Comparison of ENCODE assay signal across 19 cellular contexts in the genomic region with DNA sequence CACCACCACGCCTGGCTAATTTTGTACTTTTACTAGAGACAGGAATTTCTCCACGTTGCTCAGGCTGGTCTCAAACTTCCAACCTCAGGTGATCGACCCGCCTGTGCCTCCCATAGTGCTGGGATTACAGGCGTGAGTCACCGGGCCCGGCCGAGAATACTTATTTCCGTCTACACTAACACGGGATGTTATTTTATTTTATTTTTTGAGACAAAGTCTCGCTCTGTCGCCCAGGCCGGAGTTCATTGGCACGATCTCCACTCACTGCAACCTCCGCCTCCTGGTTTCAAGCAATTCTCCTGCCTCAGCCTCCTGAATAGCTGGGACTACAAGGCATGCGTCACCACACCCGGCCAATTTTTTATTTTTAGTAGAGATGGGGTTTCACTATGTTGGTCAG.
"Had no signal": no experiment of that assay in that cellular context is flagged by ENCODE, and none has a peak within 500 bp of the region (broad histone marks: within the 10 kb centered on the region; RNA-seq: fewer than 3 reads in every experiment).

No MANE protein-coding gene starts in this region.

- H3K4me1 Mint-ChIP-seq: immature natural killer cell, mesothelial cell of epicardium had no signal

- H3K4me2 ChIP-seq: hepatocyte had no signal

- H3K27me3 ChIP-seq: colonic mucosa, esophagus muscularis mucosa, gastroesophageal sphincter, heart left ventricle, left lung had no signal

- H3K79me2 ChIP-seq: hepatocyte had no signal

- H3K9me3 ChIP-seq: colonic mucosa, esophagus muscularis mucosa, left lung, lower lobe of right lung, mucosa of descending colon had no signal

- H3K4me3 ChIP-seq: colonic mucosa, esophagus muscularis mucosa, gastroesophageal sphincter, heart left ventricle, hepatocyte, left lung, lower lobe of right lung, mucosa of descending colon had no signal

- H3K36me3 Mint-ChIP-seq: mesothelial cell of epicardium had no signal

- H3K27ac Mint-ChIP-seq: dendritic cell treated with granulocyte-macrophage colony-stimulating factor and Interleukin-4, amounts not matched to agents 40 ng/mL and 50 ng/mL, for 4 days; effector memory CD8-positive, alpha-beta T cell; immature natural killer cell; mesothelial cell of epicardium had no signal

- H3K27ac ChIP-seq: colonic mucosa, esophagus muscularis mucosa, gastroesophageal sphincter, heart left ventricle, hepatocyte, left lung, lower lobe of right lung had no signal

- H3K4me1 ChIP-seq: colonic mucosa, esophagus muscularis mucosa, gastroesophageal sphincter, heart left ventricle, left lung, lower lobe of right lung had no signal

- DNase-seq: colonic mucosa; cortex of kidney; effector CD8-positive, alpha-beta T cell; effector memory CD8-positive, alpha-beta T cell; foreskin melanocyte; heart left ventricle; hypothalamus; immature natural killer cell; left cardiac atrium; left lung; left ventricle myocardium superior; lower lobe of right lung; mesenchymal stem cell had no signal

- H2AFZ ChIP-seq: hepatocyte had no signal

- H3K9me3 Mint-ChIP-seq: dendritic cell treated with granulocyte-macrophage colony-stimulating factor and Interleukin-4, amounts not matched to agents 40 ng/mL and 50 ng/mL, for 4 days had no signal

- ATAC-seq: effector memory CD8-positive, alpha-beta T cell; gastroesophageal sphincter; heart left ventricle; left cardiac atrium; left lung; left ventricle myocardium superior; lower lobe of right lung; mucosa of descending colon had no signal

- H3K36me3 ChIP-seq: colonic mucosa, gastroesophageal sphincter, heart left ventricle, left lung, lower lobe of right lung had no signal

- H3K4me3 Mint-ChIP-seq: dendritic cell treated with granulocyte-macrophage colony-stimulating factor and Interleukin-4, amounts not matched to agents 40 ng/mL and 50 ng/mL, for 4 days; effector memory CD8-positive, alpha-beta T cell; immature natural killer cell; mesothelial cell of epicardium had no signal
